ENCODE assay signal across 9 cellular contexts in genomic region chr1:154944422-154945159, GRCh38. TPM values are rescaled to one million over a fixed set of nuclear protein-coding genes. Genes with fewer than 3 reads are reported as not detected.
DNase-seq lines count a peak whose midpoint lies in the region; ATAC-seq and TF ChIP-seq lines count a peak whose summit lies in the region.
"Had no signal": no experiment of that assay in that cellular context is flagged by ENCODE, and none has a peak within 500 bp of the region (broad histone marks: within the 10 kb centered on the region; RNA-seq: fewer than 3 reads in every experiment).

No MANE protein-coding gene starts in this region.

- H3K4me2 ChIP-seq in GM23338 (no peak overlapping the region), fibroblast of lung (ENCODE audit: extremely low read depth, insufficient read depth, low read length) (no peak overlapping the region)

- no peaks in the 10 kb centered on the region for H3K9me3 ChIP-seq in fibroblast of lung (ENCODE audit: control insufficient read depth, insufficient read depth, low read depth, low read length)
- no peaks in the 10 kb centered on the region for H3K9me3 ChIP-seq in skeletal muscle tissue (ENCODE audit: control insufficient read depth in 3 of 3, low read length in 3 of 3)

- peak overlapping the region; percentile 1 for H3K9ac ChIP-seq in fibroblast of lung (ENCODE audit: insufficient read depth, low read length)
- peak overlapping the region in 2 of 3 donors; percentile 45 to 70 for H3K9ac ChIP-seq in skeletal muscle tissue (ENCODE audit: low read depth in 1 of 3, low read length in 3 of 3)

- H3K9me2 ChIP-seq in GM23338 (ENCODE audit: insufficient read depth): no peaks in the 10 kb centered on the region

- ATAC-seq in GM23338: no peak
- ATAC-seq in GM21526 (IDR thresholded peaks at IDR 0.05; ENCODE audit: low FRiP score, unreplicated experiment): no peak
- ATAC-seq in GM21515 (IDR thresholded peaks at IDR 0.05; ENCODE audit: unreplicated experiment): no peak

- H4K20me1 ChIP-seq in GM23338 (replicated peaks; ENCODE audit: insufficient read depth): no peaks in the 10 kb centered on the region
- H4K20me1 ChIP-seq in fibroblast of lung (ENCODE audit: control insufficient read depth, extremely low read depth, insufficient read depth, low read length): no peaks in the 10 kb centered on the region

- no peaks in the 10 kb centered on the region; the same call in 2 of the 3 replicates for H3K36me3 Mint-ChIP-seq in GM23338 (ENCODE audit: low read depth)

- H3K4me1 ChIP-seq in GM23338 (ENCODE audit: insufficient read depth) (peaks cover 6% of the 10 kb centered on the region), fibroblast of lung (ENCODE audit: control insufficient read depth, extremely low read depth, insufficient read depth, low read length) (no peaks in the 10 kb centered on the region), skeletal muscle tissue (ENCODE audit: control insufficient read depth in 3 of 3, insufficient read depth in 3 of 3, low read length in 3 of 3) (peaks cover 21 to 62% (median 25%) of the 10 kb centered on the region in 3 donors)

- peaks cover 21% of the 10 kb centered on the region for H3K4me1 Mint-ChIP-seq in GM23338

- H3K27ac ChIP-seq in GM23338 (ENCODE audit: low read depth): peak overlapping the region; percentile 72; the same call in 1 of the 2 replicates
- no peak overlapping the region for H3K27ac ChIP-seq in fibroblast of lung (ENCODE audit: insufficient read depth, low read length)
- H3K27ac ChIP-seq in skeletal muscle tissue (ENCODE audit: low read depth, low read length): peak overlapping the region; percentile 19

- H3K27me3 ChIP-seq in GM23338 (ENCODE audit: insufficient read depth) (no peaks in the 10 kb centered on the region), fibroblast of lung (ENCODE audit: control insufficient read depth, insufficient read depth, low read length) (no peaks in the 10 kb centered on the region), skeletal muscle tissue (ENCODE audit: control insufficient read depth in 3 of 3, insufficient read depth in 3 of 3, low read length in 3 of 3) (no peaks in the 10 kb centered on the region)

- no peak overlapping the region for H3K4me3 ChIP-seq in GM23338
- H3K4me3 ChIP-seq in fibroblast of lung (replicated peaks in 1 of 4; ENCODE audit: control extremely low read depth in 1 of 4, insufficient read depth in 1 of 4, low read depth in 3 of 4, low read length in 4 of 4): no peak overlapping the region
- no peak overlapping the region for H3K4me3 ChIP-seq in skeletal muscle tissue (ENCODE audit: low read length in 3 of 3)

- DNase-seq in GM23338 (ENCODE audit: low spot score) (no peak), RPMI8226 (peak; percentile 37), fibroblast of lung (ENCODE audit: low read depth in 2 of 2) (peak in 1 of 2 donors; percentile 34), NCI-H226 (no peak), ecto neural progenitor cell (ENCODE audit: low spot score) (no peak)
- DNase-seq: cortex of kidney had no signal

- no peaks in the 10 kb centered on the region for H3K79me2 ChIP-seq in GM23338 (replicated peaks; ENCODE audit: insufficient read depth)
- H3K79me2 ChIP-seq in fibroblast of lung (ENCODE audit: control insufficient read depth, insufficient read depth, low read length): no peaks in the 10 kb centered on the region

- no peak overlapping the region; the same call in 2 of the 3 replicates for H3K4me3 Mint-ChIP-seq in GM23338

- no peaks in the 10 kb centered on the region for H3K9me3 Mint-ChIP-seq in GM23338

- H3K27me3 Mint-ChIP-seq in GM23338 (ENCODE audit: insufficient read depth, low read depth, poor library complexity): peaks cover 12% of the 10 kb centered on the region

- H3K27ac Mint-ChIP-seq in GM23338: no peak overlapping the region

- H3K36me3 ChIP-seq in GM23338 (ENCODE audit: insufficient read depth) (no peaks in the 10 kb centered on the region), fibroblast of lung (ENCODE audit: control insufficient read depth, insufficient read depth, low read length) (no peaks in the 10 kb centered on the region), skeletal muscle tissue (ENCODE audit: control insufficient read depth in 3 of 3, insufficient read depth in 3 of 3, low read length in 3 of 3) (peaks cover 36 to 41% (median 39%) of the 10 kb centered on the region in 3 donors)

- TF ChIP-seq CTCF in GM23338 (conservative IDR thresholded peaks at IDR 0.05; ENCODE audit: low read depth in 2 of 2): no peak
- no peak for TF ChIP-seq CTCF in fibroblast of lung (conservative IDR thresholded peaks at IDR 0.05 in 1 of 2, IDR thresholded peaks at IDR 0.05 in 1 of 2; ENCODE audit: low read depth in 1 of 2, low read length in 2 of 2)

- H3F3A ChIP-seq in GM23338 (replicated peaks; ENCODE audit: low read depth): no peaks in the 10 kb centered on the region

- H2AFZ ChIP-seq in GM23338 (no peak overlapping the region), fibroblast of lung (ENCODE audit: low read length) (no peak overlapping the region)

TF ChIP-seq in GM23338, 12 proteins besides CTCF, POLR2A, EP300 and RAD21:
- TF ChIP-seq CREB1 (CRISPR knock-in tag; IDR thresholded peaks at IDR 0.05; ENCODE audit: low read depth) (no peak), JUNB (IDR thresholded peaks at IDR 0.05; ENCODE audit: unreplicated experiment) (no peak)
- TF ChIP-seq, protein P1, sequence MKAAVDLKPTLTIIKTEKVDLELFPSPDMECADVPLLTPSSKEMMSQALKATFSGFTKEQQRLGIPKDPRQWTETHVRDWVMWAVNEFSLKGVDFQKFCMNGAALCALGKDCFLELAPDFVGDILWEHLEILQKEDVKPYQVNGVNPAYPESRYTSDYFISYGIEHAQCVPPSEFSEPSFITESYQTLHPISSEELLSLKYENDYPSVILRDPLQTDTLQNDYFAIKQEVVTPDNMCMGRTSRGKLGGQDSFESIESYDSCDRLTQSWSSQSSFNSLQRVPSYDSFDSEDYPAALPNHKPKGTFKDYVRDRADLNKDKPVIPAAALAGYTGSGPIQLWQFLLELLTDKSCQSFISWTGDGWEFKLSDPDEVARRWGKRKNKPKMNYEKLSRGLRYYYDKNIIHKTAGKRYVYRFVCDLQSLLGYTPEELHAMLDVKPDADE (IDR thresholded peaks at IDR 0.05): no peak

RNA-seq across cellular contexts. Expression of gene PMVK, which starts 8.1 kb away (rescaled TPM):
- total RNA-seq in GM23338 (2014; rRNA removed; shearing (Covaris generic)): 8.1 and 11.2 TPM in 2 replicates
- polyA plus RNA-seq in GM23338 (2016; fragmentation: Nextera tagmentation; extraction: Ambion mirVana) (22.2 and 25.0 TPM in 2 replicates), fibroblast of lung (25.1 and 33.5 TPM in 2 replicates)
- total RNA-seq in fibroblast of lung (8.5 and 10.1 TPM in 2 replicates), skeletal muscle tissue (12.5 TPM)
- 41.0 and 59.5 TPM in 2 replicates for polyA plus RNA-seq in fibroblast of lung (2012)
- 16.2 and 17.3 TPM in 2 replicates for polyA minus RNA-seq in fibroblast of lung (ENCODE audit: low replicate concordance)

RNA-seq across cellular contexts. Expression of gene PBXIP1, which starts 11.3 kb away (rescaled TPM):
- 29.6 and 31.8 TPM in 2 replicates for total RNA-seq in GM23338 (2014; rRNA removed; shearing (Covaris generic))
- 6.5 and 7.0 TPM in 2 replicates for polyA plus RNA-seq in GM23338 (2016; fragmentation: Nextera tagmentation; extraction: Ambion mirVana)
- 106 and 113 TPM in 2 replicates for total RNA-seq in fibroblast of lung
- polyA plus RNA-seq in fibroblast of lung: 21.1 and 32.8 TPM in 2 replicates
- 34.4 and 51.1 TPM in 2 replicates for polyA plus RNA-seq in fibroblast of lung (2012)
- polyA minus RNA-seq in fibroblast of lung (ENCODE audit: low replicate concordance): 35.8 and 41.1 TPM in 2 replicates
- 190 TPM for total RNA-seq in skeletal muscle tissue

RNA-seq across cellular contexts. Expression of gene PYGO2, which starts 17.0 kb away (rescaled TPM):
- 28.7 and 29.0 TPM in 2 replicates for total RNA-seq in GM23338 (2014; rRNA removed; shearing (Covaris generic))
- polyA plus RNA-seq in GM23338 (2016; fragmentation: Nextera tagmentation; extraction: Ambion mirVana) (11.0 and 13.2 TPM in 2 replicates), fibroblast of lung (15.3 and 17.4 TPM in 2 replicates)
- total RNA-seq in fibroblast of lung (19.3 and 28.1 TPM in 2 replicates), skeletal muscle tissue (16.2 TPM)
- polyA plus RNA-seq in fibroblast of lung (2012): 12.5 and 17.2 TPM in 2 replicates
- 18.3 and 28.6 TPM in 2 replicates for polyA minus RNA-seq in fibroblast of lung (ENCODE audit: low replicate concordance)

RNA-seq across cellular contexts. Expression of gene SHC1, which starts 26.0 kb away (rescaled TPM):
- 196 and 211 TPM in 2 replicates for total RNA-seq in GM23338 (2014; rRNA removed; shearing (Covaris generic))
- polyA plus RNA-seq in GM23338 (2016; fragmentation: Nextera tagmentation; extraction: Ambion mirVana) (108 and 117 TPM in 2 replicates), fibroblast of lung (277 and 289 TPM in 2 replicates)
- total RNA-seq in fibroblast of lung (220 and 245 TPM in 2 replicates), skeletal muscle tissue (36.0 TPM)
- polyA plus RNA-seq in fibroblast of lung (2012): 261 and 301 TPM in 2 replicates
- 433 and 499 TPM in 2 replicates for polyA minus RNA-seq in fibroblast of lung (ENCODE audit: low replicate concordance)

RNA-seq across cellular contexts. Expression of gene CKS1B, which starts 29.9 kb away (rescaled TPM):
- 296 and 392 TPM in 2 replicates for total RNA-seq in GM23338 (2014; rRNA removed; shearing (Covaris generic))
- 562 and 617 TPM in 2 replicates for polyA plus RNA-seq in GM23338 (2016; fragmentation: Nextera tagmentation; extraction: Ambion mirVana)
- 23.9 and 40.3 TPM in 2 replicates for total RNA-seq in fibroblast of lung
- polyA plus RNA-seq in fibroblast of lung: 55.4 and 176 TPM in 2 replicates
- 38.8 and 114 TPM in 2 replicates for polyA plus RNA-seq in fibroblast of lung (2012)
- 4.0 and 38.8 TPM in 2 replicates for polyA minus RNA-seq in fibroblast of lung (ENCODE audit: low replicate concordance)
- 31.8 TPM for total RNA-seq in skeletal muscle tissue
